In the genomic region with DNA sequence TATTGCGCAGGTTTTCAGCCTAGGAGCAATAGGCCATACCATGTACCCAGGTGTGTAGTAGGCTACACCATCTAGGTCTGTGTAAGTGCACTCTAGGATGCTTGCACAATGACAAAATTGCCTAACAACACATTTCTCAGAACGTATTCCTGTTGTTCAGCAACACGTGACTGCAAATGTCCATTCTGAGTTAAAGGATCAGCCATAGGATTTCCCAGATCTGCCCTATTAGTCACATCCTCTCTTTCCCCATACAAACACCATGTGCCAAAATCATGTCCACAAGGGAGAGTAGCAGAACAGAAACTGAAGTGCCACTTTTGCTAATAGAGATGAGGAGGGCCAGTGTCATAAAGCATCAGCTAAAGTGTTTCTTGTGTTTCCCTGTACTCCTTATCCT, we compare ENCODE assay signal across 14 cellular contexts. TPM values are rescaled to one million over a fixed set of nuclear protein-coding genes. Genes with fewer than 3 reads are reported as not detected.
DNase-seq lines count a peak whose midpoint lies in the region; ATAC-seq, FAIRE-seq and TF ChIP-seq lines count a peak whose summit lies in the region.
"Had no signal": no experiment of that assay in that cellular context is flagged by ENCODE, and none has a peak within 500 bp of the region (broad histone marks: within the 10 kb centered on the region; RNA-seq: fewer than 3 reads in every experiment).

No MANE protein-coding gene starts in this region.

- no peaks in the 10 kb centered on the region for H3K9me3 Mint-ChIP-seq in stimulated activated naive CD8-positive, alpha-beta T cell treated with anti-CD3 and anti-CD28 coated beads, Interleukin-15, amount 100 ng/mL, for 72 hours
- no peaks in the 10 kb centered on the region for H3K9me3 Mint-ChIP-seq in activated naive CD4-positive, alpha-beta T cell treated with anti-CD3 and anti-CD28 coated beads for 36 hours
- H3K9me3 Mint-ChIP-seq: nephron progenitor cell; stimulated activated memory B cell treated with anti-CD40 and anti-IgM and Interleukin-4, amounts not matched to agents 10 μg/mL and 1 μg/mL and 100 μg/mL, for 72 hours had no signal

- 55 to 59% methylated on average over 3 of the region's 3 CpGs for WGBS in upper lobe of left lung, 2 donors

- FAIRE-seq in GM12892 (lab: Jason Lieb, UNC), result no peak
- FAIRE-seq: A204.1, colon had no signal

- no peaks in the 10 kb centered on the region for H3K36me3 Mint-ChIP-seq in activated naive CD4-positive, alpha-beta T cell treated with anti-CD3 and anti-CD28 coated beads for 36 hours (ENCODE audit: low read depth)
- H3K36me3 Mint-ChIP-seq: stimulated activated memory B cell treated with anti-CD40 and anti-IgM and Interleukin-4, amounts not matched to agents 10 μg/mL and 1 μg/mL and 100 μg/mL, for 72 hours had no signal

- peak in 3 of 4 donors; percentile 55 to 86 (median 64) for TF ChIP-seq EP300 in upper lobe of left lung (IDR thresholded peaks at IDR 0.05)

- no peak overlapping the region for H3K4me3 Mint-ChIP-seq in stimulated activated naive CD8-positive, alpha-beta T cell treated with anti-CD3 and anti-CD28 coated beads, Interleukin-15, amount 100 ng/mL, for 72 hours
- no peak overlapping the region for H3K4me3 Mint-ChIP-seq in activated naive CD4-positive, alpha-beta T cell treated with anti-CD3 and anti-CD28 coated beads for 36 hours
- H3K4me3 Mint-ChIP-seq: nephron progenitor cell; stimulated activated memory B cell treated with anti-CD40 and anti-IgM and Interleukin-4, amounts not matched to agents 10 μg/mL and 1 μg/mL and 100 μg/mL, for 72 hours had no signal

- no TSS peak for BruUV-seq in Panc1 (replicated peaks; lab: Mats Ljungman, UMichigan)

- TF ChIP-seq POLR2A in upper lobe of left lung (IDR thresholded peaks at IDR 0.05) (peak in 1 of 4 donors; percentile 42), GM12892 (IDR thresholded peaks at IDR 0.05; ENCODE audit: low read depth, low read length) (no peak)

- CTCF ChIA-PET in Panc1 (lab: Charles Lee), result no interaction called here
- CTCF ChIA-PET in activated naive CD4-positive, alpha-beta T cell treated with anti-CD3 and anti-CD28 coated beads for 36 hours (lab: Charles Lee), result interaction anchor here (1.9 kb wide), 1 partner anchor 13 kb away, joined by 5 read pairs; no protein-coding TSS in a partner anchor

- in situ Hi-C loops in Panc1 (cut with HindIII; ENCODE audit: low pct_unique_long_range_greater_than_20kb, low sequenced_read_pairs), result no loop called here

- DNase-seq in NCI-H1417 (lab: John Stamatoyannopoulos, UW) (peak in 2 of 3 experiments; percentile 10 to 24), NCI-H1417 treated with DMSO at 0.1 percent for 48 hours (lab: John Stamatoyannopoulos, UW) (no peak), Panc1 (ENCODE audit: low read depth, low spot score) (peak; percentile 22), fibroblast of villous mesenchyme (ENCODE audit: low read depth) (peak; percentile 80), upper lobe of left lung (peak in 1 of 2 donors; percentile 41), GM12892 (ENCODE audit: insufficient read length) (no peak)
- no peak for DNase-seq in stimulated activated naive CD8-positive, alpha-beta T cell treated with anti-CD3 and anti-CD28 coated beads, Interleukin-15, amount 100 ng/mL, for 72 hours
- DNase-seq in activated naive CD4-positive, alpha-beta T cell treated with anti-CD3 and anti-CD28 coated beads for 36 hours, result no peak
- DNase-seq: NCI-H1048, nephron progenitor cell, OCI-M1 had no signal

- no peaks in the 10 kb centered on the region for H3K4me1 Mint-ChIP-seq in stimulated activated naive CD8-positive, alpha-beta T cell treated with anti-CD3 and anti-CD28 coated beads, Interleukin-15, amount 100 ng/mL, for 72 hours
- H3K4me1 Mint-ChIP-seq in activated naive CD4-positive, alpha-beta T cell treated with anti-CD3 and anti-CD28 coated beads for 36 hours (ENCODE audit: low read depth), result no peaks in the 10 kb centered on the region

- peaks cover 5% of the 10 kb centered on the region; the same call in 1 of the 2 replicates for H3K27me3 ChIP-seq in Panc1 (ENCODE audit: control insufficient read depth, insufficient read depth, low read length)
- no peaks in the 10 kb centered on the region for H3K27me3 ChIP-seq in upper lobe of left lung

- H3K36me3 ChIP-seq in Panc1 (ENCODE audit: control insufficient read depth, insufficient read depth, low read length) (no peaks in the 10 kb centered on the region), upper lobe of left lung (no peaks in the 10 kb centered on the region)

- peaks cover 20% of the 10 kb centered on the region for H3K27me3 Mint-ChIP-seq in stimulated activated naive CD8-positive, alpha-beta T cell treated with anti-CD3 and anti-CD28 coated beads, Interleukin-15, amount 100 ng/mL, for 72 hours
- peaks cover 4% of the 10 kb centered on the region for H3K27me3 Mint-ChIP-seq in activated naive CD4-positive, alpha-beta T cell treated with anti-CD3 and anti-CD28 coated beads for 36 hours (ENCODE audit: low read depth)
- H3K27me3 Mint-ChIP-seq: stimulated activated memory B cell treated with anti-CD40 and anti-IgM and Interleukin-4, amounts not matched to agents 10 μg/mL and 1 μg/mL and 100 μg/mL, for 72 hours had no signal

- intact Hi-C loops in Panc1 (cut with micrococcal nuclease; ENCODE audit: unreplicated experiment), result no loop called here
- intact Hi-C loops in activated naive CD4-positive, alpha-beta T cell treated with anti-CD3 and anti-CD28 coated beads for 36 hours (cut with micrococcal nuclease), result no loop called here

- POLR2A ChIA-PET in Panc1 (lab: Charles Lee), result no interaction called here

- no peak overlapping the region for H3K27ac ChIP-seq in Panc1 (ENCODE audit: low read length)
- peak overlapping the region in 3 of 4 donors; percentile 19 to 58 (median 48) for H3K27ac ChIP-seq in upper lobe of left lung

- no peaks in the 10 kb centered on the region for H3K4me1 ChIP-seq in Panc1 (ENCODE audit: control insufficient read depth, insufficient read depth, low read length)
- peaks cover 0 to 5% (median 0%) of the 10 kb centered on the region in 4 donors for H3K4me1 ChIP-seq in upper lobe of left lung

- H3K4me3 ChIP-seq in Panc1 (ENCODE audit: low read depth in 2 of 2, low read length in 2 of 2) (no peak overlapping the region), fibroblast of villous mesenchyme (ENCODE audit: low read depth, low read length) (no peak overlapping the region), upper lobe of left lung (no peak overlapping the region)

- TF ChIP-seq CTCF in Panc1 (IDR thresholded peaks at IDR 0.05), result no peak
- TF ChIP-seq CTCF in fibroblast of villous mesenchyme (IDR thresholded peaks at IDR 0.05; ENCODE audit: insufficient read depth, low read depth, low read length), result no peak
- TF ChIP-seq CTCF in upper lobe of left lung (IDR thresholded peaks at IDR 0.05), result no peak

- H3K9me3 ChIP-seq in Panc1 (ENCODE audit: control insufficient read depth, insufficient read depth, low read depth, low read length), result no peaks in the 10 kb centered on the region
- H3K9me3 ChIP-seq in upper lobe of left lung, result no peaks in the 10 kb centered on the region

- ATAC-seq in Panc1 (no peak), upper lobe of left lung (ENCODE audit: low FRiP score in 2 of 2) (peak in 1 of 2 donors; percentile 66)
- no peak for ATAC-seq in stimulated activated naive CD8-positive, alpha-beta T cell treated with anti-CD3 and anti-CD28 coated beads, Interleukin-15, amount 100 ng/mL, for 72 hours
- ATAC-seq: stimulated activated memory B cell treated with anti-CD40 and anti-IgM and Interleukin-4, amounts not matched to agents 10 μg/mL and 1 μg/mL and 100 μg/mL, for 72 hours had no signal

- H3K27ac Mint-ChIP-seq in stimulated activated naive CD8-positive, alpha-beta T cell treated with anti-CD3 and anti-CD28 coated beads, Interleukin-15, amount 100 ng/mL, for 72 hours, result no peak overlapping the region
- no peak overlapping the region for H3K27ac Mint-ChIP-seq in activated naive CD4-positive, alpha-beta T cell treated with anti-CD3 and anti-CD28 coated beads for 36 hours
- H3K27ac Mint-ChIP-seq: nephron progenitor cell; stimulated activated memory B cell treated with anti-CD40 and anti-IgM and Interleukin-4, amounts not matched to agents 10 μg/mL and 1 μg/mL and 100 μg/mL, for 72 hours had no signal

RNA-seq across cellular contexts. Expression of a gene that starts 42.6 kb away (rescaled TPM):
- not detected for total RNA-seq in Panc1 (2021; ENCODE audit: unreplicated experiment)
- not detected for polyA plus RNA-seq in Panc1 (2012; ENCODE audit: insufficient read length)
- 0.86 and 0.97 TPM in 2 replicates for total RNA-seq in fibroblast of villous mesenchyme
- total RNA-seq in upper lobe of left lung, result 10 to 100 TPM in 1 of 6 donors, 1 to 10 TPM in 3, under 1 TPM in 2; 0.61 to 25.1 (median 2.5) TPM
- total RNA-seq in activated naive CD4-positive, alpha-beta T cell treated with anti-CD3 and anti-CD28 coated beads for 36 hours, result under 1 TPM in 1 of 2 experiments, not detected in 1; 0.07 TPM
- 0.15 TPM for polyA plus RNA-seq in GM12892 (2012; ENCODE audit: missing spikeins)

Comparison
In these comparisons a context has a peak if more than half of its experiments do, and no peak if none do; other contexts are left out.
1. DNase-seq: peak in NCI-H1417 (2 of 3), Panc1 (single experiment) and fibroblast of villous mesenchyme (single experiment); none in NCI-H1417 treated with DMSO at 0.1 percent for 48 hours (single experiment), stimulated activated naive CD8-positive, alpha-beta T cell treated with anti-CD3 and anti-CD28 coated beads, Interleukin-15, amount 100 ng/mL, for 72 hours (0 of 2), activated naive CD4-positive, alpha-beta T cell treated with anti-CD3 and anti-CD28 coated beads for 36 hours (single experiment) and GM12892 (single experiment).